In genomic region chr6:2710412-2710811, GRCh38 we compare ENCODE assay signal across 36 cellular contexts. TPM values are rescaled to one million over a fixed set of nuclear protein-coding genes. Genes with fewer than 3 reads are reported as not detected.
"Had no signal": no experiment of that assay in that cellular context is flagged by ENCODE, and none has a peak within 500 bp of the region (broad histone marks: within the 10 kb centered on the region; RNA-seq: fewer than 3 reads in every experiment).

No MANE protein-coding gene starts in this region.

- H3K4me3 Mint-ChIP-seq: activated B cell treated with CpG ODN at 0.5 μM for 24 hours; activated CD4-positive, alpha-beta memory T cell treated with anti-CD3 and anti-CD28 coated beads for 36 hours; activated CD4-positive, alpha-beta T cell treated with anti-CD3 and anti-CD28 coated beads, Interleukin-2, amount 10 ng/mL, durations not matched to agents 24 days and 14 days; activated CD8-positive, alpha-beta T cell treated with anti-CD3 and anti-CD28 coated beads for 36 hours; activated naive CD4-positive, alpha-beta T cell treated with anti-CD3 and anti-CD28 coated beads, Interleukin-2, amount 10 ng/mL, durations not matched to agents 7 days and 5 days; activated naive CD4-positive, alpha-beta T cell treated with anti-CD3 and anti-CD28 coated beads, Interleukin-2, amount 50 U/mL, for 24 hours; activated naive CD8-positive, alpha-beta T cell; activated naive CD8-positive, alpha-beta T cell treated with anti-CD3 and anti-CD28 coated beads, Interleukin-2, amount 10 ng/mL, durations not matched to agents 7 days and 5 days; activated naive CD8-positive, alpha-beta T cell treated with anti-CD3 and anti-CD28 coated beads, Interleukin-2, amount 50 U/mL, for 24 hours; activated T-cell treated with anti-CD3 and anti-CD28 coated beads, Interleukin-2, amount 50 U/mL, for 24 hours; brain; central memory CD8-positive, alpha-beta T cell; T-helper 1 cell treated with Interleukin-12 subunit alpha and Interleukin-12 subunit beta and Interleukin-4 antibody, amounts not matched to agents 30 μg/mL and 1 μg/mL, for 36 hours; T-helper 2 cell treated with Interferon-gamma antibody and Interleukin-4, amounts not matched to agents 5 μg/mL and 100 μg/mL, for 36 hours had no signal

- FAIRE-seq: bronchial epithelial cell, TTC549 had no signal

- H3K27me3 ChIP-seq: ascending aorta, cardiac muscle cell had no signal

- H3K27me3 Mint-ChIP-seq: activated CD4-positive, alpha-beta T cell treated with anti-CD3 and anti-CD28 coated beads, Interleukin-2, amount 10 ng/mL, durations not matched to agents 24 days and 14 days; activated CD8-positive, alpha-beta T cell treated with anti-CD3 and anti-CD28 coated beads for 36 hours; brain had no signal

- H3K4me1 Mint-ChIP-seq: activated CD4-positive, alpha-beta T cell treated with anti-CD3 and anti-CD28 coated beads, Interleukin-2, amount 10 ng/mL, durations not matched to agents 24 days and 14 days; activated naive CD4-positive, alpha-beta T cell treated with anti-CD3 and anti-CD28 coated beads, Interleukin-2, amount 10 ng/mL, durations not matched to agents 7 days and 5 days; activated naive CD4-positive, alpha-beta T cell treated with anti-CD3 and anti-CD28 coated beads, Interleukin-2, amount 50 U/mL, for 24 hours; activated naive CD8-positive, alpha-beta T cell treated with anti-CD3 and anti-CD28 coated beads, Interleukin-2, amount 10 ng/mL, durations not matched to agents 7 days and 5 days; activated naive CD8-positive, alpha-beta T cell treated with anti-CD3 and anti-CD28 coated beads, Interleukin-2, amount 50 U/mL, for 24 hours; central memory CD8-positive, alpha-beta T cell had no signal

- DNase-seq: activated B cell treated with CpG ODN at 0.5 μM for 24 hours; activated CD4-positive, alpha-beta memory T cell treated with anti-CD3 and anti-CD28 coated beads for 36 hours; activated CD4-positive, alpha-beta T cell treated with anti-CD3 and anti-CD28 coated beads for 4 hours; activated CD4-positive, alpha-beta T cell treated with anti-CD3 and anti-CD28 coated beads, Interleukin-2, amount 10 ng/mL, durations not matched to agents 24 days and 14 days; activated CD4-positive, alpha-beta T cell treated with anti-CD3 and anti-CD28 coated beads, Interleukin-2, amount 50 U/mL, for 1 hour; activated CD4-positive, alpha-beta T cell treated with anti-CD3 and anti-CD28 coated beads, Interleukin-2, amount 50 U/mL, for 4 hours; activated CD4-positive, CD25-positive, alpha-beta regulatory T cell treated with anti-CD3 and anti-CD28 coated beads, Interleukin-2, amount 50 U/mL, for 72 hours; activated CD8-positive, alpha-beta memory T cell treated with anti-CD3 and anti-CD28 coated beads, Interleukin-2, amount 50 U/mL, for 48 hours; activated CD8-positive, alpha-beta T cell treated with anti-CD3 and anti-CD28 coated beads for 36 hours; activated effector memory CD4-positive, alpha-beta T cell treated with Interleukin-2 at 50 U/mL for 16 hours; activated gamma-delta T cell; activated naive CD4-positive, alpha-beta T cell treated with anti-CD3 and anti-CD28 coated beads, Interleukin-2, amount 10 ng/mL, durations not matched to agents 7 days and 5 days; activated naive CD4-positive, alpha-beta T cell treated with Interleukin-2 at 50 U/mL for 16 hours; activated naive CD8-positive, alpha-beta T cell treated with anti-CD3 and anti-CD28 coated beads, Interleukin-2, amount 10 ng/mL, durations not matched to agents 7 days and 5 days; activated naive CD8-positive, alpha-beta T cell treated with anti-CD3 and anti-CD28 coated beads, Interleukin-2, amount 50 U/mL, for 24 hours; activated T-cell treated with anti-CD3 and anti-CD28 coated beads, Interleukin-2, amount 50 U/mL, for 24 hours; activated T-cell treated with anti-CD3 and anti-CD28 coated beads, Interleukin-2, amount 50 U/mL, for 48 hours; amygdala; anterior cingulate cortex; caudate nucleus; cerebellar nuclear complex; T-helper 1 cell; T-helper 2 cell; T-helper 9 cell had no signal

- H3K4me3 ChIP-seq: ascending aorta, cardiac muscle cell had no signal

- H3K9me3 ChIP-seq: ascending aorta had no signal

- H3K4me1 ChIP-seq: ascending aorta had no signal

- H3K27ac Mint-ChIP-seq: activated B cell treated with CpG ODN at 0.5 μM for 24 hours; activated CD4-positive, alpha-beta memory T cell treated with anti-CD3 and anti-CD28 coated beads for 36 hours; activated CD4-positive, alpha-beta T cell treated with anti-CD3 and anti-CD28 coated beads, Interleukin-2, amount 10 ng/mL, durations not matched to agents 24 days and 14 days; activated CD8-positive, alpha-beta T cell treated with anti-CD3 and anti-CD28 coated beads for 36 hours; activated naive CD4-positive, alpha-beta T cell treated with anti-CD3 and anti-CD28 coated beads, Interleukin-2, amount 10 ng/mL, durations not matched to agents 7 days and 5 days; activated naive CD4-positive, alpha-beta T cell treated with anti-CD3 and anti-CD28 coated beads, Interleukin-2, amount 50 U/mL, for 24 hours; activated naive CD8-positive, alpha-beta T cell; activated naive CD8-positive, alpha-beta T cell treated with anti-CD3 and anti-CD28 coated beads, Interleukin-2, amount 10 ng/mL, durations not matched to agents 7 days and 5 days; activated naive CD8-positive, alpha-beta T cell treated with anti-CD3 and anti-CD28 coated beads, Interleukin-2, amount 50 U/mL, for 24 hours; activated T-cell treated with anti-CD3 and anti-CD28 coated beads, Interleukin-2, amount 50 U/mL, for 24 hours; activated T-helper 2 cell treated with anti-CD3 and anti-CD28 coated beads, Interferon-gamma antibody, Interleukin-2, Interleukin-4, amounts not matched to agents 10 μg/mL and 5 μg/mL and 100 μg/mL, durations not matched to agents 14 hours and 24 hours and 36 hours; brain; T-helper 1 cell treated with Interleukin-12 subunit alpha and Interleukin-12 subunit beta and Interleukin-4 antibody, amounts not matched to agents 30 μg/mL and 1 μg/mL, for 36 hours; T-helper 2 cell treated with Interferon-gamma antibody and Interleukin-4, amounts not matched to agents 5 μg/mL and 100 μg/mL, for 36 hours had no signal

- ATAC-seq: activated CD8-positive, alpha-beta T cell treated with anti-CD3 and anti-CD28 coated beads for 36 hours; activated naive CD8-positive, alpha-beta T cell treated with anti-CD3 and anti-CD28 coated beads, Interleukin-2, amount 50 U/mL, for 24 hours had no signal

- H3K27ac ChIP-seq: ascending aorta, cardiac muscle cell, VCaP had no signal

- H3K36me3 ChIP-seq: ascending aorta, cardiac muscle cell had no signal

- H3K36me3 Mint-ChIP-seq: activated naive CD4-positive, alpha-beta T cell treated with anti-CD3 and anti-CD28 coated beads, Interleukin-2, amount 10 ng/mL, durations not matched to agents 7 days and 5 days; activated naive CD8-positive, alpha-beta T cell treated with anti-CD3 and anti-CD28 coated beads, Interleukin-2, amount 10 ng/mL, durations not matched to agents 7 days and 5 days; brain had no signal

RNA-seq across cellular contexts. Expression of gene MYLK4, which starts 40.3 kb away (rescaled TPM):
- total RNA-seq: ascending aorta had no signal
